In genomic region chr21:44349416-44349846, GRCh38 we compare ENCODE assay signal across 2 cellular contexts.
TF ChIP-seq lines count a peak whose summit lies in the region.

No MANE protein-coding gene starts in this region.

TF ChIP-seq in H1, 55 proteins besides CTCF, POLR2A, EP300 and RAD21:
- TF ChIP-seq, protein P1, sequence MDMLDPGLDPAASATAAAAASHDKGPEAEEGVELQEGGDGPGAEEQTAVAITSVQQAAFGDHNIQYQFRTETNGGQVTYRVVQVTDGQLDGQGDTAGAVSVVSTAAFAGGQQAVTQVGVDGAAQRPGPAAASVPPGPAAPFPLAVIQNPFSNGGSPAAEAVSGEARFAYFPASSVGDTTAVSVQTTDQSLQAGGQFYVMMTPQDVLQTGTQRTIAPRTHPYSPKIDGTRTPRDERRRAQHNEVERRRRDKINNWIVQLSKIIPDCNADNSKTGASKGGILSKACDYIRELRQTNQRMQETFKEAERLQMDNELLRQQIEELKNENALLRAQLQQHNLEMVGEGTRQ (IDR thresholded peaks at IDR 0.05; ENCODE audit: low read length), result no peak
- TF ChIP-seq HDAC2 (IDR thresholded peaks at IDR 0.05; ENCODE audit: borderline replicate concordance in 1 of 2, low read depth in 2 of 2, low read length in 2 of 2), result no peak
- no peak for TF ChIP-seq RNF2 (IDR thresholded peaks at IDR 0.05; ENCODE audit: borderline replicate concordance, low read depth, low read length, missing control alignments, poor library complexity, severe bottlenecking)
- TF ChIP-seq RBBP5 (IDR thresholded peaks at IDR 0.05; ENCODE audit: borderline replicate concordance, low read depth, low read length), result no peak
- TF ChIP-seq SAP30 (IDR thresholded peaks at IDR 0.05; ENCODE audit: insufficient read depth, insufficient replicate concordance, low read length), result no peak
- TF ChIP-seq SIX5 (IDR thresholded peaks at IDR 0.05; ENCODE audit: low read depth, low read length), result no peak
- TF ChIP-seq ZNF274 (IDR thresholded peaks at IDR 0.05; ENCODE audit: borderline replicate concordance, extremely low read depth, low read length), result no peak
- no peak for TF ChIP-seq MAFK (IDR thresholded peaks at IDR 0.05; ENCODE audit: low read depth, low read length)
- no peak for TF ChIP-seq ASH2L (IDR thresholded peaks at IDR 0.05; ENCODE audit: low read length)
- no peak for TF ChIP-seq CTBP2 (IDR thresholded peaks at IDR 0.05; ENCODE audit: borderline replicate concordance, insufficient read depth, insufficient read length, low read length)
- TF ChIP-seq NANOG (IDR thresholded peaks at IDR 0.05; ENCODE audit: insufficient read depth, low read depth, low read length, poor library complexity, severe bottlenecking), result no peak
- no peak for TF ChIP-seq JUND (IDR thresholded peaks at IDR 0.05; ENCODE audit: low read length)
- no peak for TF ChIP-seq RFX5 (IDR thresholded peaks at IDR 0.05; ENCODE audit: borderline replicate concordance, low read depth, low read length)

TF ChIP-seq in HepG2, 621 proteins besides CTCF, POLR2A, EP300 and RAD21:
- TF ChIP-seq ELF4 (CRISPR knock-in tag; IDR thresholded peaks at IDR 0.05; ENCODE audit: borderline replicate concordance) (no peak), SIX4 (CRISPR knock-in tag; IDR thresholded peaks at IDR 0.05) (no peak), YY1 (IDR thresholded peaks at IDR 0.05; ENCODE audit: insufficient read depth, insufficient replicate concordance, low read depth, low read length) (no peak), FOXC1 (CRISPR knock-in tag; IDR thresholded peaks at IDR 0.05; ENCODE audit: borderline replicate concordance) (no peak), ZFP36L1 (CRISPR knock-in tag; IDR thresholded peaks at IDR 0.05) (no peak), ZNF605 (CRISPR knock-in tag; IDR thresholded peaks at IDR 0.05) (no peak), FLYWCH1 (CRISPR knock-in tag; IDR thresholded peaks at IDR 0.05) (no peak), ZNF296 (CRISPR knock-in tag; conservative IDR thresholded peaks at IDR 0.05) (no peak), ZNF280B (CRISPR knock-in tag; IDR thresholded peaks at IDR 0.05; ENCODE audit: borderline replicate concordance) (no peak)
TF ChIP-seq in HepG2: peak in this region for 0.
